Comparison of ENCODE assay signal across 1 cellular context in genomic region chr2:216880509-216881184, GRCh38.
TF ChIP-seq lines count a peak whose summit lies in the region.

No MANE protein-coding gene starts in this region.

TF ChIP-seq in K562, 482 proteins besides CTCF, POLR2A, EP300 and RAD21 (continued from another document and continues in another):
- TF ChIP-seq, protein P1, sequence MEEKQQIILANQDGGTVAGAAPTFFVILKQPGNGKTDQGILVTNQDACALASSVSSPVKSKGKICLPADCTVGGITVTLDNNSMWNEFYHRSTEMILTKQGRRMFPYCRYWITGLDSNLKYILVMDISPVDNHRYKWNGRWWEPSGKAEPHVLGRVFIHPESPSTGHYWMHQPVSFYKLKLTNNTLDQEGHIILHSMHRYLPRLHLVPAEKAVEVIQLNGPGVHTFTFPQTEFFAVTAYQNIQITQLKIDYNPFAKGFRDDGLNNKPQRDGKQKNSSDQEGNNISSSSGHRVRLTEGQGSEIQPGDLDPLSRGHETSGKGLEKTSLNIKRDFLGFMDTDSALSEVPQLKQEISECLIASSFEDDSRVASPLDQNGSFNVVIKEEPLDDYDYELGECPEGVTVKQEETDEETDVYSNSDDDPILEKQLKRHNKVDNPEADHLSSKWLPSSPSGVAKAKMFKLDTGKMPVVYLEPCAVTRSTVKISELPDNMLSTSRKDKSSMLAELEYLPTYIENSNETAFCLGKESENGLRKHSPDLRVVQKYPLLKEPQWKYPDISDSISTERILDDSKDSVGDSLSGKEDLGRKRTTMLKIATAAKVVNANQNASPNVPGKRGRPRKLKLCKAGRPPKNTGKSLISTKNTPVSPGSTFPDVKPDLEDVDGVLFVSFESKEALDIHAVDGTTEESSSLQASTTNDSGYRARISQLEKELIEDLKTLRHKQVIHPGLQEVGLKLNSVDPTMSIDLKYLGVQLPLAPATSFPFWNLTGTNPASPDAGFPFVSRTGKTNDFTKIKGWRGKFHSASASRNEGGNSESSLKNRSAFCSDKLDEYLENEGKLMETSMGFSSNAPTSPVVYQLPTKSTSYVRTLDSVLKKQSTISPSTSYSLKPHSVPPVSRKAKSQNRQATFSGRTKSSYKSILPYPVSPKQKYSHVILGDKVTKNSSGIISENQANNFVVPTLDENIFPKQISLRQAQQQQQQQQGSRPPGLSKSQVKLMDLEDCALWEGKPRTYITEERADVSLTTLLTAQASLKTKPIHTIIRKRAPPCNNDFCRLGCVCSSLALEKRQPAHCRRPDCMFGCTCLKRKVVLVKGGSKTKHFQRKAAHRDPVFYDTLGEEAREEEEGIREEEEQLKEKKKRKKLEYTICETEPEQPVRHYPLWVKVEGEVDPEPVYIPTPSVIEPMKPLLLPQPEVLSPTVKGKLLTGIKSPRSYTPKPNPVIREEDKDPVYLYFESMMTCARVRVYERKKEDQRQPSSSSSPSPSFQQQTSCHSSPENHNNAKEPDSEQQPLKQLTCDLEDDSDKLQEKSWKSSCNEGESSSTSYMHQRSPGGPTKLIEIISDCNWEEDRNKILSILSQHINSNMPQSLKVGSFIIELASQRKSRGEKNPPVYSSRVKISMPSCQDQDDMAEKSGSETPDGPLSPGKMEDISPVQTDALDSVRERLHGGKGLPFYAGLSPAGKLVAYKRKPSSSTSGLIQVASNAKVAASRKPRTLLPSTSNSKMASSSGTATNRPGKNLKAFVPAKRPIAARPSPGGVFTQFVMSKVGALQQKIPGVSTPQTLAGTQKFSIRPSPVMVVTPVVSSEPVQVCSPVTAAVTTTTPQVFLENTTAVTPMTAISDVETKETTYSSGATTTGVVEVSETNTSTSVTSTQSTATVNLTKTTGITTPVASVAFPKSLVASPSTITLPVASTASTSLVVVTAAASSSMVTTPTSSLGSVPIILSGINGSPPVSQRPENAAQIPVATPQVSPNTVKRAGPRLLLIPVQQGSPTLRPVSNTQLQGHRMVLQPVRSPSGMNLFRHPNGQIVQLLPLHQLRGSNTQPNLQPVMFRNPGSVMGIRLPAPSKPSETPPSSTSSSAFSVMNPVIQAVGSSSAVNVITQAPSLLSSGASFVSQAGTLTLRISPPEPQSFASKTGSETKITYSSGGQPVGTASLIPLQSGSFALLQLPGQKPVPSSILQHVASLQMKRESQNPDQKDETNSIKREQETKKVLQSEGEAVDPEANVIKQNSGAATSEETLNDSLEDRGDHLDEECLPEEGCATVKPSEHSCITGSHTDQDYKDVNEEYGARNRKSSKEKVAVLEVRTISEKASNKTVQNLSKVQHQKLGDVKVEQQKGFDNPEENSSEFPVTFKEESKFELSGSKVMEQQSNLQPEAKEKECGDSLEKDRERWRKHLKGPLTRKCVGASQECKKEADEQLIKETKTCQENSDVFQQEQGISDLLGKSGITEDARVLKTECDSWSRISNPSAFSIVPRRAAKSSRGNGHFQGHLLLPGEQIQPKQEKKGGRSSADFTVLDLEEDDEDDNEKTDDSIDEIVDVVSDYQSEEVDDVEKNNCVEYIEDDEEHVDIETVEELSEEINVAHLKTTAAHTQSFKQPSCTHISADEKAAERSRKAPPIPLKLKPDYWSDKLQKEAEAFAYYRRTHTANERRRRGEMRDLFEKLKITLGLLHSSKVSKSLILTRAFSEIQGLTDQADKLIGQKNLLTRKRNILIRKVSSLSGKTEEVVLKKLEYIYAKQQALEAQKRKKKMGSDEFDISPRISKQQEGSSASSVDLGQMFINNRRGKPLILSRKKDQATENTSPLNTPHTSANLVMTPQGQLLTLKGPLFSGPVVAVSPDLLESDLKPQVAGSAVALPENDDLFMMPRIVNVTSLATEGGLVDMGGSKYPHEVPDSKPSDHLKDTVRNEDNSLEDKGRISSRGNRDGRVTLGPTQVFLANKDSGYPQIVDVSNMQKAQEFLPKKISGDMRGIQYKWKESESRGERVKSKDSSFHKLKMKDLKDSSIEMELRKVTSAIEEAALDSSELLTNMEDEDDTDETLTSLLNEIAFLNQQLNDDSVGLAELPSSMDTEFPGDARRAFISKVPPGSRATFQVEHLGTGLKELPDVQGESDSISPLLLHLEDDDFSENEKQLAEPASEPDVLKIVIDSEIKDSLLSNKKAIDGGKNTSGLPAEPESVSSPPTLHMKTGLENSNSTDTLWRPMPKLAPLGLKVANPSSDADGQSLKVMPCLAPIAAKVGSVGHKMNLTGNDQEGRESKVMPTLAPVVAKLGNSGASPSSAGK (IDR thresholded peaks at IDR 0.05) = 0 out of 2 replicates have a peak, but pooled peaks have one; percentile 9
- peak; percentile 82 for TF ChIP-seq HDAC3 (IDR thresholded peaks at IDR 0.05; ENCODE audit: borderline replicate concordance, partially characterized antibody)
- TF ChIP-seq TSHZ1 (CRISPR knock-in tag; IDR thresholded peaks at IDR 0.05) = 0 out of 2 replicates have a peak, but pooled peaks have one; percentile 9
- TF ChIP-seq TFAP4 (CRISPR knock-in tag; IDR thresholded peaks at IDR 0.05; ENCODE audit: borderline replicate concordance) = peak; percentile 40; the same call in 1 of the 2 replicates
- TF ChIP-seq ZBTB8A (IDR thresholded peaks at IDR 0.05; ENCODE audit: partially characterized antibody) = no peak
- no peak for TF ChIP-seq KLF1 (tag; IDR thresholded peaks at IDR 0.05)
- TF ChIP-seq KDM1A (IDR thresholded peaks at IDR 0.05) = peak; percentile 71
- peak; percentile 75 for TF ChIP-seq DPF2 (IDR thresholded peaks at IDR 0.05)
- no peak for TF ChIP-seq IFI16 (CRISPR knock-in tag; IDR thresholded peaks at IDR 0.05)
- TF ChIP-seq ZNF217 (CRISPR knock-in tag; IDR thresholded peaks at IDR 0.05) = no peak
- 0 out of 2 replicates have a peak, but pooled peaks have one; percentile 55 for TF ChIP-seq ZNF41 (CRISPR knock-in tag; conservative IDR thresholded peaks at IDR 0.05)
- TF ChIP-seq BCL6 (CRISPR knock-in tag; IDR thresholded peaks at IDR 0.05) = 0 out of 2 replicates have a peak, but pooled peaks have one; percentile 20
- peak; percentile 29; the same call in 1 of the 2 replicates for TF ChIP-seq MTA2 (IDR thresholded peaks at IDR 0.05; ENCODE audit: low read depth)
- TF ChIP-seq ZBTB11 (CRISPR knock-in tag; IDR thresholded peaks at IDR 0.05) = 0 out of 6 replicates have a peak, but pooled peaks of 1 of the 3 experiments have one; percentile 18
- no peak for TF ChIP-seq POLR3G (IDR thresholded peaks at IDR 0.05; ENCODE audit: extremely low read depth, insufficient read length, insufficient replicate concordance)
- TF ChIP-seq, protein P2, sequence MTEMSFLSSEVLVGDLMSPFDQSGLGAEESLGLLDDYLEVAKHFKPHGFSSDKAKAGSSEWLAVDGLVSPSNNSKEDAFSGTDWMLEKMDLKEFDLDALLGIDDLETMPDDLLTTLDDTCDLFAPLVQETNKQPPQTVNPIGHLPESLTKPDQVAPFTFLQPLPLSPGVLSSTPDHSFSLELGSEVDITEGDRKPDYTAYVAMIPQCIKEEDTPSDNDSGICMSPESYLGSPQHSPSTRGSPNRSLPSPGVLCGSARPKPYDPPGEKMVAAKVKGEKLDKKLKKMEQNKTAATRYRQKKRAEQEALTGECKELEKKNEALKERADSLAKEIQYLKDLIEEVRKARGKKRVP (CRISPR knock-in tag; IDR thresholded peaks at IDR 0.05) = peak; percentile 89
- peak; percentile 59 for TF ChIP-seq SMARCA4 (IDR thresholded peaks at IDR 0.05)
- TF ChIP-seq NFIC (IDR thresholded peaks at IDR 0.05) = peak; percentile 68; the same call in 1 of the 2 replicates
- no peak for TF ChIP-seq HNRNPK (IDR thresholded peaks at IDR 0.05; ENCODE audit: low read depth, low read length, poor library complexity, severe bottlenecking)
- TF ChIP-seq TCF3 (CRISPR knock-in tag; IDR thresholded peaks at IDR 0.05) = peak; percentile 34; the same call in 1 of the 2 replicates
- no peak for TF ChIP-seq TAF7 (tag; IDR thresholded peaks at IDR 0.05)
- TF ChIP-seq TAF9B (IDR thresholded peaks at IDR 0.05; ENCODE audit: partially characterized antibody) = peak; percentile 47
- no peak for TF ChIP-seq ZC3H4 (CRISPR knock-in tag; IDR thresholded peaks at IDR 0.05; ENCODE audit: borderline replicate concordance)
- TF ChIP-seq NR2C2 (CRISPR knock-in tag; IDR thresholded peaks at IDR 0.05) = no peak
- TF ChIP-seq NR2C2 (tag; IDR thresholded peaks at IDR 0.05) = peak; percentile 37; the same call in 1 of the 2 replicates
- TF ChIP-seq ZBTB5 (IDR thresholded peaks at IDR 0.05) = peak; percentile 79
- TF ChIP-seq ATF3 (IDR thresholded peaks at IDR 0.05) = peak; percentile 73; the same call in 1 of the 2 replicates
- no peak for TF ChIP-seq ATF3 (CRISPR knock-in tag; conservative IDR thresholded peaks at IDR 0.05)
- TF ChIP-seq FOXK2 (conservative IDR thresholded peaks at IDR 0.05 in 1 of 2, IDR thresholded peaks at IDR 0.05 in 1 of 2; ENCODE audit: low read depth in 2 of 2) = peak; percentile 70 to 82
- TF ChIP-seq CXXC5 (CRISPR knock-in tag; IDR thresholded peaks at IDR 0.05) = peak; percentile 34
- TF ChIP-seq JUND (IDR thresholded peaks at IDR 0.05; ENCODE audit: borderline replicate concordance, low read depth, low read length) = peak; percentile 43; the same call in 1 of the 2 replicates
- peak; percentile 59; the same call in 1 of the 3 replicates for TF ChIP-seq JUND (tag; IDR thresholded peaks at IDR 0.05; ENCODE audit: borderline replicate concordance, low read depth, low read length)
- no peak for TF ChIP-seq ILF3 (IDR thresholded peaks at IDR 0.05; ENCODE audit: borderline replicate concordance)
- no peak for TF ChIP-seq SMAD3 (CRISPR knock-in tag; conservative IDR thresholded peaks at IDR 0.05)
- peak; percentile 39; the same call in 1 of the 2 replicates for TF ChIP-seq CBFA2T2 (conservative IDR thresholded peaks at IDR 0.05)
- TF ChIP-seq HDAC1 (IDR thresholded peaks at IDR 0.05) = peak in 1 of 2 experiments; percentile 70; a peak in 2 of 4 replicates
- TF ChIP-seq CREM (IDR thresholded peaks at IDR 0.05; ENCODE audit: low read depth) = 0 out of 2 replicates have a peak, but pooled peaks have one; percentile 12
